13 cellular contexts compared by ENCODE assay signal in genomic region chr1:66266350-66266749, GRCh38.
DNase-seq lines count a peak whose midpoint lies in the region; ATAC-seq and TF ChIP-seq lines count a peak whose summit lies in the region.
"Had no signal": no experiment of that assay in that cellular context is flagged by ENCODE, and none has a peak within 500 bp of the region (broad histone marks: within the 10 kb centered on the region; RNA-seq: fewer than 3 reads in every experiment).

No MANE protein-coding gene starts in this region.

- peaks cover 38% of the 10 kb centered on the region for H3K4me1 ChIP-seq in RWPE2 (ENCODE audit: insufficient read depth, poor library complexity, severe bottlenecking)

- ATAC-seq in RWPE2 (ENCODE audit: low read depth): peak; percentile 46
- no peak for ATAC-seq in activated naive CD8-positive, alpha-beta T cell treated with anti-CD3 and anti-CD28 coated beads, Interleukin-2, amount 50 U/mL, for 24 hours

- no peaks in the 10 kb centered on the region for H3K9me3 Mint-ChIP-seq in activated naive CD8-positive, alpha-beta T cell treated with anti-CD3 and anti-CD28 coated beads, Interleukin-2, amount 50 U/mL, for 24 hours

- no peak overlapping the region for H3K4me3 Mint-ChIP-seq in activated naive CD8-positive, alpha-beta T cell treated with anti-CD3 and anti-CD28 coated beads, Interleukin-2, amount 50 U/mL, for 24 hours
- H3K4me3 Mint-ChIP-seq: immature natural killer cell had no signal

- intact Hi-C loops in posterior vena cava (cut with DNase I): loop anchor here in 1 of 2 donors (10.0 kb wide), 1 partner anchor 68 kb away; no protein-coding TSS in a partner anchor

- H3K27ac Mint-ChIP-seq in activated naive CD8-positive, alpha-beta T cell treated with anti-CD3 and anti-CD28 coated beads, Interleukin-2, amount 50 U/mL, for 24 hours: no peak overlapping the region
- H3K27ac Mint-ChIP-seq: immature natural killer cell had no signal

- no peak for TF ChIP-seq CTCF in RWPE2 (IDR thresholded peaks at IDR 0.05; ENCODE audit: poor library complexity, severe bottlenecking)

- no peaks in the 10 kb centered on the region for H3K27me3 Mint-ChIP-seq in activated naive CD8-positive, alpha-beta T cell treated with anti-CD3 and anti-CD28 coated beads, Interleukin-2, amount 50 U/mL, for 24 hours

- no peaks in the 10 kb centered on the region for H3K36me3 ChIP-seq in RWPE2 (ENCODE audit: low read depth)
- H3K36me3 ChIP-seq: thoracic aorta had no signal

- H3K27me3 ChIP-seq in RWPE2 (ENCODE audit: insufficient read depth, poor library complexity, severe bottlenecking): no peaks in the 10 kb centered on the region

- H3K4me3 ChIP-seq in RWPE2 (ENCODE audit: severe bottlenecking): no peak overlapping the region
- H3K4me3 ChIP-seq: thoracic aorta had no signal

- DNase-seq in Daoy (ENCODE audit: low read depth) (peak; percentile 31), HT1080 (ENCODE audit: low read depth) (peak; percentile 47), RWPE2 (ENCODE audit: low spot score) (peak; percentile 50), lung microvascular endothelial cell (ENCODE audit: low read depth in 2 of 2) (peak; percentile 8 to 46), NOMO-1 treated with dmso at 0.1 percent for 144 hours (lab: John Stamatoyannopoulos, UW; ENCODE audit: unreplicated experiment) (no peak), posterior vena cava (ENCODE audit: low spot score) (no peak)
- DNase-seq in activated naive CD8-positive, alpha-beta T cell treated with anti-CD3 and anti-CD28 coated beads, Interleukin-2, amount 50 U/mL, for 24 hours: no peak
- DNase-seq: activated naive CD4-positive, alpha-beta T cell treated with anti-CD3 and anti-CD28 coated beads, Interleukin-2, amount 50 U/mL, for 16 hours; cerebellar nuclear complex; immature natural killer cell; NCI-H1694; OCI-M1 had no signal

- H3K9me3 ChIP-seq in RWPE2 (ENCODE audit: severe bottlenecking): no peaks in the 10 kb centered on the region
- H3K9me3 ChIP-seq: thoracic aorta had no signal

- peak overlapping the region; percentile 44 for H3K27ac ChIP-seq in RWPE2 (ENCODE audit: poor library complexity, severe bottlenecking)
- H3K27ac ChIP-seq: thoracic aorta had no signal

- H3K4me1 Mint-ChIP-seq in activated naive CD8-positive, alpha-beta T cell treated with anti-CD3 and anti-CD28 coated beads, Interleukin-2, amount 50 U/mL, for 24 hours: peaks cover 65% of the 10 kb centered on the region

- H3K36me3 Mint-ChIP-seq in activated naive CD8-positive, alpha-beta T cell treated with anti-CD3 and anti-CD28 coated beads, Interleukin-2, amount 50 U/mL, for 24 hours (ENCODE audit: low read depth): no peaks in the 10 kb centered on the region
- H3K36me3 Mint-ChIP-seq: immature natural killer cell had no signal

Comparison
In these comparisons a context has a peak if more than half of its experiments do, and no peak if none do; other contexts are left out.
1. DNase-seq: peak in Daoy (single experiment), HT1080 (single experiment), RWPE2 (single experiment) and lung microvascular endothelial cell (2 of 2); none in activated naive CD8-positive, alpha-beta T cell treated with anti-CD3 and anti-CD28 coated beads, Interleukin-2, amount 50 U/mL, for 24 hours (single experiment), NOMO-1 treated with dmso at 0.1 percent for 144 hours (single experiment) and posterior vena cava (single experiment).